Comparison of ENCODE assay signal across 8 cellular contexts in the genomic region with DNA sequence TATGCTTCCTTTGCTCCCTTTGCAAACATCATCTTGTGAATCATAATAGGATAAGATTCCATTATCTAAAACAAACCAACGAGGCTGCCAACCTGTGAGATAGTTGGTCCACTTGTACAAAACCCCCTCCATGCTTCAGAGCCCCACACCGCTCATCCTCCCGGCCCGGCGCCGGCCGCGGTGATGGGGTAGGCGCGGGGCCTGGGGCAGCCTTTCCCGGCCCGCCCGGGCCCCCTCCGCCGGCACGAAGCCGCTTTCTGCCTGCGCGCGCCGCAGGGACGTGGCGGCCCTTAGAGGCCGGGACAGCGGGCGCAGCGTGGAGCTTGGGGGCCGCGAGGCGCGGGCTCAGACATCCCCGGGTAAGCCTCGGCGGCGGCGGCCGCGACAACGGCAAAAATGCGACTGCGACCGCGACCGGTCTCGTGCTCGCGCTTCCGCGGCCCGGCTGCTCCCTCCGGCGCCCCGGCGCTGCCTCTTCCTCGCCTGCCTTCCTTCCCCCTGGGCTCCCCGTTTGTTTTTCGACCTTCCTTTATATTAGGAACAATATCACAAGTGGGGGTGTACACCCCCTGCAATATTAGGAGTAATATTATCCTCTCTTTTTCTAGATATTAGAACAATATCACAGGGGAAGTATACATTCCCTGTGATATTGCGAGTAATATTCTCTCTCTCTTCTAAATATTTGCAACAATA. TPM values are rescaled to one million over a fixed set of nuclear protein-coding genes. Genes with fewer than 3 reads are reported as not detected.
DNase-seq lines count a peak whose midpoint lies in the region; ATAC-seq, FAIRE-seq and TF ChIP-seq lines count a peak whose summit lies in the region.

No MANE protein-coding gene starts in this region.

- no peak for FAIRE-seq in kidney (lab: Jason Lieb, UNC)

- H3K4me1 ChIP-seq in HUES6 (ENCODE audit: control insufficient read depth, insufficient read depth, low read length) (no peaks in the 10 kb centered on the region), kidney (ENCODE audit: control insufficient read depth in 1 of 2, insufficient read depth in 1 of 2, low read depth in 1 of 2, low read length in 2 of 2) (no peaks in the 10 kb centered on the region), upper lobe of right lung (peaks cover 14% of the 10 kb centered on the region)

- TF ChIP-seq CTCF in kidney (IDR thresholded peaks at IDR 0.05; ENCODE audit: borderline replicate concordance, extremely low read depth, insufficient read depth), result no peak
- no peak for TF ChIP-seq CTCF in upper lobe of right lung (IDR thresholded peaks at IDR 0.05)

- peak; percentile 29 for DNase-seq in activated effector memory CD4-positive, alpha-beta T cell treated with Interleukin-2 at 50 U/mL for 16 hours
- DNase-seq in kidney, result peak; percentile 75
- DNase-seq in upper lobe of right lung, result peak; percentile 76
- DNase-seq in hepatic stellate cell (ENCODE audit: low spot score), result no peak
- no peak for DNase-seq in putamen (ENCODE audit: low spot score)

- ATAC-seq in upper lobe of right lung (peak; percentile 77), GM21528 (IDR thresholded peaks at IDR 0.05; ENCODE audit: low FRiP score, unreplicated experiment) (no peak)

- H3K27me3 ChIP-seq in HUES6 (ENCODE audit: control insufficient read depth, insufficient read depth, low read length), result peaks cover 90% of the 10 kb centered on the region
- H3K27me3 ChIP-seq in upper lobe of right lung, result peaks cover 64% of the 10 kb centered on the region

- intact Hi-C loops in kidney (cut with DNase I), result no loop called here
- intact Hi-C loops in upper lobe of right lung (cut with DNase I), result no loop called here

- H3K9ac ChIP-seq in HUES6 (ENCODE audit: low read length), result no peak overlapping the region
- H3K9ac ChIP-seq in kidney (ENCODE audit: low read length in 2 of 2), result no peak overlapping the region

- H3K4me3 ChIP-seq in GM08714 (ENCODE audit: low read length), result peak overlapping the region; percentile 60; the same call in 1 of the 2 replicates
- H3K4me3 ChIP-seq in HUES6 (ENCODE audit: low read depth, low read length), result peak overlapping the region; percentile 47
- no peak overlapping the region for H3K4me3 ChIP-seq in kidney (ENCODE audit: low read length in 2 of 2)
- H3K4me3 ChIP-seq in upper lobe of right lung, result peak overlapping the region; percentile 45

- no peaks in the 10 kb centered on the region for H3K36me3 ChIP-seq in HUES6 (ENCODE audit: control insufficient read depth, insufficient read depth, low read length)
- H3K36me3 ChIP-seq in kidney (ENCODE audit: control insufficient read depth in 1 of 2, insufficient read depth in 2 of 2, low read length in 2 of 2), result no peaks in the 10 kb centered on the region
- no peaks in the 10 kb centered on the region for H3K36me3 ChIP-seq in upper lobe of right lung

- no peak overlapping the region for H3K27ac ChIP-seq in HUES6 (ENCODE audit: low read depth, low read length)
- no peak overlapping the region for H3K27ac ChIP-seq in kidney (ENCODE audit: low read depth in 2 of 2, low read length in 2 of 2)
- H3K27ac ChIP-seq in upper lobe of right lung, result peak overlapping the region; percentile 75

- H3K9me3 ChIP-seq in HUES6 (ENCODE audit: control insufficient read depth, insufficient read depth, low read depth, low read length) (no peaks in the 10 kb centered on the region), kidney (ENCODE audit: control insufficient read depth in 1 of 2, low read length in 2 of 2) (no peaks in the 10 kb centered on the region), upper lobe of right lung (no peaks in the 10 kb centered on the region)

RNA-seq across cellular contexts. Expression of gene CEACAM21, which starts 54.0 kb away (rescaled TPM):
- total RNA-seq in kidney (5.6 TPM), upper lobe of right lung (16.3 TPM)
- polyA plus RNA-seq in kidney (ENCODE audit: insufficient read depth, low read depth, low replicate concordance), result 1.2 TPM

Comparison
In these comparisons a context has a peak if more than half of its experiments do, and no peak if none do; other contexts are left out.
1. H3K4me3 ChIP-seq: peak in GM08714 (single experiment), HUES6 (single experiment) and upper lobe of right lung (single experiment); none in kidney (0 of 2).
2. DNase-seq: peak in activated effector memory CD4-positive, alpha-beta T cell treated with Interleukin-2 at 50 U/mL for 16 hours (single experiment), kidney (single experiment) and upper lobe of right lung (single experiment); none in hepatic stellate cell (single experiment) and putamen (single experiment).